Comparison of ENCODE assay signal across 24 cellular contexts in genomic region chr12:112308652-112309051, GRCh38.
A peak's percentile ranks its signal among the peaks of the same experiment; 100 is the strongest.
DNase-seq lines count a peak whose midpoint lies in the region; ATAC-seq, FAIRE-seq and TF ChIP-seq lines count a peak whose summit lies in the region.
"Had no signal": no experiment of that assay in that cellular context is flagged by ENCODE, and none has a peak within 500 bp of the region (broad histone marks: within the 10 kb centered on the region; RNA-seq: fewer than 3 reads in every experiment).

No MANE protein-coding gene starts in this region.

- 96% methylated on average over 6 of the region's 6 CpGs for WGBS in GM12878 (ENCODE audit: insufficient coverage, insufficient replicate concordance, low lambda C conversion rate, missing lambda C conversion rate)
- 40 to 71% (median 41%) methylated on average over 6 of the region's 6 CpGs for WGBS in psoas muscle, 3 donors

- BruUV-seq in GM12878 (replicated peaks; lab: Mats Ljungman, UMichigan), result no TSS peak

- H3K9me3 ChIP-seq in HUES6 (ENCODE audit: control insufficient read depth, insufficient read depth, low read depth, low read length), result no peaks in the 10 kb centered on the region
- H3K9me3 ChIP-seq in GM12878 (replicated peaks; ENCODE audit: control insufficient read depth, insufficient read depth, low read length), result no peaks in the 10 kb centered on the region
- H3K9me3 ChIP-seq in psoas muscle, result no peaks in the 10 kb centered on the region
- no peaks in the 10 kb centered on the region for H3K9me3 ChIP-seq in gastrocnemius medialis
- H3K9me3 ChIP-seq: SK-N-SH had no signal

- H3K4me1 ChIP-seq in HUES6 (ENCODE audit: control insufficient read depth, insufficient read depth, low read length), result no peaks in the 10 kb centered on the region
- H3K4me1 ChIP-seq in GM12878 (ENCODE audit: control insufficient read depth, insufficient read depth, low read length), result peaks cover 14% of the 10 kb centered on the region
- peaks cover 26% of the 10 kb centered on the region for H3K4me1 ChIP-seq in psoas muscle
- H3K4me1 ChIP-seq in gastrocnemius medialis, result peaks cover 19 to 32% of the 10 kb centered on the region in 2 donors

- peaks cover 25% of the 10 kb centered on the region for H3K36me3 ChIP-seq in HUES6 (ENCODE audit: control insufficient read depth, insufficient read depth, low read length)
- peaks cover 2 to 8% of the 10 kb centered on the region in 2 experiments for H3K36me3 ChIP-seq in GM12878 (ENCODE audit: control insufficient read depth in 2 of 2, insufficient read depth in 2 of 2, low read length in 1 of 2)
- peaks cover 0 to 39% of the 10 kb centered on the region in 2 donors for H3K36me3 ChIP-seq in psoas muscle (ENCODE audit: insufficient read depth in 1 of 2, low read depth in 1 of 2)
- peaks cover 0 to 20% of the 10 kb centered on the region in 2 donors for H3K36me3 ChIP-seq in gastrocnemius medialis

- RAD21 ChIA-PET in GM12878 (lab: Charles Lee; ENCODE audit: unreplicated experiment), result no interaction called here

- intact Hi-C loops in GM12878 (cut with micrococcal nuclease; ENCODE audit: unreplicated experiment) (loop anchor here (5.0 kb wide), 1 partner anchor 39 kb away; no protein-coding TSS in a partner anchor), psoas muscle (cut with DNase I) (no loop called here), gastrocnemius medialis (cut with DNase I; ENCODE audit: low total_unique reads) (no loop called here)

- SMC1A ChIA-PET in GM12878 (lab: Charles Lee; ENCODE audit: uncharacterized antibody, unreplicated experiment), result no interaction called here

- TF ChIP-seq POLR2A in GM12878 (IDR thresholded peaks at IDR 0.05; ENCODE audit: low read depth, low read length) (no peak), gastrocnemius medialis (IDR thresholded peaks at IDR 0.05) (no peak)

- H3K27ac ChIP-seq in HUES6 (ENCODE audit: low read depth, low read length), result peak overlapping the region; percentile 33; the same call in 1 of the 2 replicates
- H3K27ac ChIP-seq in GM12878 (ENCODE audit: control insufficient read depth, insufficient read depth), result peak overlapping the region; percentile 5; the same call in 1 of the 2 replicates
- peak overlapping the region; percentile 59 for H3K27ac ChIP-seq in psoas muscle
- H3K27ac ChIP-seq in gastrocnemius medialis, result no peak overlapping the region
- H3K27ac ChIP-seq: C4-2B had no signal

- TF ChIP-seq RAD21 in GM12878 (IDR thresholded peaks at IDR 0.05; ENCODE audit: insufficient read depth, low read depth, low read length), result no peak

- TF ChIP-seq EP300 in GM12878 (IDR thresholded peaks at IDR 0.05; ENCODE audit: borderline replicate concordance in 1 of 2, control insufficient read depth in 1 of 2, low read depth in 2 of 2, low read length in 2 of 2), result no peak

- in situ Hi-C loops in GM12878 (cut with MboI) (no loop called here), gastrocnemius medialis (cut with MboI; ENCODE audit: low sequenced_read_pairs in 4 of 4) (no loop called here)

- no peak overlapping the region for H3K4me2 ChIP-seq in GM12878 (ENCODE audit: control insufficient read depth, insufficient read depth)
- H3K4me2 ChIP-seq: SK-N-SH had no signal

- FAIRE-seq in GM12878 (lab: Jason Lieb, UNC), result no peak
- FAIRE-seq: HTR-8/SVneo had no signal

- H3K79me2 ChIP-seq in GM12878 (ENCODE audit: control insufficient read depth, insufficient read depth, low read length), result no peaks in the 10 kb centered on the region; the same call in 1 of the 2 replicates

- DNase-seq in GM12878 (ENCODE audit: low read depth, low spot score) (no peak), kidney tubule cell (ENCODE audit: low spot score) (peak; percentile 30), psoas muscle (no peak), NCI-H187 treated with DMSO at 0.1 percent for 48 hours (lab: John Stamatoyannopoulos, UW) (no peak), epidermal melanocyte (ENCODE audit: insufficient read length, low spot score) (no peak), gastrocnemius medialis (no peak)
- DNase-seq: ACHN, AML-193, DMS79, H7, HFFc6, MM.1S, NCI-H1092, NCI-H1436 treated with DMSO at 0.1 percent for 48 hours, NCI-H2029 treated with DMSO at 0.1 percent for 48 hours, NCI-H2171 treated with DMSO at 0.1 percent for 48 hours, NCI-H446, NCI-H526 treated with DMSO at 0.1 percent for 48 hours, OCI-M1, SHP77, SK-N-SH had no signal

- H4K20me1 ChIP-seq in GM12878 (ENCODE audit: control insufficient read depth, insufficient read depth), result no peaks in the 10 kb centered on the region

- H3K9ac ChIP-seq in HUES6 (ENCODE audit: low read length), result no peak overlapping the region
- no peak overlapping the region for H3K9ac ChIP-seq in GM12878 (ENCODE audit: control insufficient read depth, insufficient read depth, low read length)
- H3K9ac ChIP-seq: SK-N-SH had no signal

- no peak overlapping the region for H3K4me3 ChIP-seq in HUES6 (ENCODE audit: low read depth, low read length)
- H3K4me3 ChIP-seq in GM12878, result no peak overlapping the region
- no peak overlapping the region for H3K4me3 ChIP-seq in psoas muscle
- H3K4me3 ChIP-seq in gastrocnemius medialis, result no peak overlapping the region

- POLR2A ChIA-PET in GM12878 (lab: Charles Lee), result no interaction called here

- no peak for ATAC-seq in GM12878
- peak in 3 of 4 donors; percentile 58 to 74 (median 72) for ATAC-seq in psoas muscle
- no peak for ATAC-seq in gastrocnemius medialis

- no peak overlapping the region for H2AFZ ChIP-seq in GM12878 (ENCODE audit: control insufficient read depth, low read depth, low read length)

- TF ChIP-seq CTCF in GM12878 (IDR thresholded peaks at IDR 0.05 in 2 of 3, conservative IDR thresholded peaks at IDR 0.05 in 1 of 3; ENCODE audit: control insufficient read depth in 2 of 3, extremely low read depth in 1 of 3, insufficient read depth in 1 of 3, low read depth in 3 of 3, low read length in 3 of 3) (no peak), psoas muscle (IDR thresholded peaks at IDR 0.05) (no peak), gastrocnemius medialis (IDR thresholded peaks at IDR 0.05 in 4 of 5, conservative IDR thresholded peaks at IDR 0.05 in 1 of 5) (no peak)

- H3K27me3 ChIP-seq in HUES6 (ENCODE audit: control insufficient read depth, insufficient read depth, low read length) (no peaks in the 10 kb centered on the region), GM12878 (replicated peaks in 1 of 2; ENCODE audit: control insufficient read depth in 2 of 2, insufficient read depth in 2 of 2, low read length in 1 of 2) (no peaks in the 10 kb centered on the region), psoas muscle (ENCODE audit: insufficient read depth in 3 of 3, low read length in 2 of 3) (no peaks in the 10 kb centered on the region), gastrocnemius medialis (no peaks in the 10 kb centered on the region)

- CTCF ChIA-PET in GM12878 (lab: Yijun Ruan, JAX), result no interaction called here

TF ChIP-seq in GM12878, 131 proteins besides CTCF, POLR2A, EP300 and RAD21:
- TF ChIP-seq RFX5 (IDR thresholded peaks at IDR 0.05; ENCODE audit: low read depth, low read length) (no peak), BCLAF1 (IDR thresholded peaks at IDR 0.05) (no peak), ZBED1 (IDR thresholded peaks at IDR 0.05; ENCODE audit: borderline replicate concordance) (no peak), E2F4 (IDR thresholded peaks at IDR 0.05; ENCODE audit: low read depth, low read length) (no peak), POU2F2 (IDR thresholded peaks at IDR 0.05; ENCODE audit: borderline replicate concordance, low read depth, low read length) (no peak), CBX3 (IDR thresholded peaks at IDR 0.05; ENCODE audit: borderline replicate concordance, low read depth) (no peak), RCOR1 (conservative IDR thresholded peaks at IDR 0.05; ENCODE audit: low read depth, low read length) (no peak)

Comparison
In these comparisons a context has a peak if more than half of its experiments do, and no peak if none do; other contexts are left out.
1. H3K27ac ChIP-seq: peak in HUES6 (single experiment), GM12878 (single experiment) and psoas muscle (single experiment); none in gastrocnemius medialis (0 of 4).
2. ATAC-seq: peak in psoas muscle (3 of 4); none in GM12878 (single experiment) and gastrocnemius medialis (0 of 2).